Comparison of ENCODE assay signal across 10 cellular contexts in genomic region chr9:125763373-125763772, GRCh38. TPM values are rescaled to one million over a fixed set of nuclear protein-coding genes. Genes with fewer than 3 reads are reported as not detected.
DNase-seq lines count a peak whose midpoint lies in the region; ATAC-seq and TF ChIP-seq lines count a peak whose summit lies in the region.
"Had no signal": no experiment of that assay in that cellular context is flagged by ENCODE, and none has a peak within 500 bp of the region (broad histone marks: within the 10 kb centered on the region; RNA-seq: fewer than 3 reads in every experiment).

No MANE protein-coding gene starts in this region.

- no peak overlapping the region for H2AFZ ChIP-seq in MM.1S (ENCODE audit: low read length)

- DNase-seq in DMS114 treated with DMSO at 0.1 percent for 48 hours (lab: John Stamatoyannopoulos, UW; ENCODE audit: unreplicated experiment) (peak; percentile 39), NCI-H1417 (lab: John Stamatoyannopoulos, UW) (peak; percentile 90 to 100 (median 95)), fibroblast of the conjunctiva (ENCODE audit: low read depth) (peak; percentile 35), MM.1S (no peak)
- DNase-seq: pancreas had no signal

- H3K79me2 ChIP-seq in MM.1S (ENCODE audit: low read length) = 0 out of 2 replicates have a peak, but pooled peaks cover 3% of the 10 kb centered on the region

- no peak overlapping the region for H3K27ac Mint-ChIP-seq in stimulated activated memory B cell treated with anti-CD40 and anti-IgM and Interleukin-4, amounts not matched to agents 10 μg/mL and 1 μg/mL and 100 μg/mL, for 72 hours

- no peaks in the 10 kb centered on the region for H3K9me2 ChIP-seq in MM.1S (replicated peaks; ENCODE audit: insufficient read depth, low read length)

- no peak for ATAC-seq in stimulated activated memory B cell treated with anti-CD40 and anti-IgM and Interleukin-4, amounts not matched to agents 10 μg/mL and 1 μg/mL and 100 μg/mL, for 72 hours
- no peak for ATAC-seq in activated CD4-positive, CD25-positive, alpha-beta regulatory T cell treated with anti-CD3 and anti-CD28 coated beads, Interleukin-2, amount 50 U/mL, for 24 hours
- ATAC-seq in HG02588 (IDR thresholded peaks at IDR 0.05; ENCODE audit: unreplicated experiment) = no peak

- no peaks in the 10 kb centered on the region for H3K27me3 Mint-ChIP-seq in stimulated activated memory B cell treated with anti-CD40 and anti-IgM and Interleukin-4, amounts not matched to agents 10 μg/mL and 1 μg/mL and 100 μg/mL, for 72 hours

- H3K36me3 ChIP-seq in MM.1S (replicated peaks; ENCODE audit: insufficient read depth, low read length) = no peaks in the 10 kb centered on the region
- H3K36me3 ChIP-seq: BLaER1 treated with 17β-estradiol and CSF1 and Interleukin-3, amounts not matched to agents 10 nM and 100 nM; pancreas had no signal

- no peaks in the 10 kb centered on the region for H3K27me3 ChIP-seq in MM.1S (replicated peaks; ENCODE audit: insufficient read depth, low read length)
- H3K27me3 ChIP-seq: BLaER1 treated with 17β-estradiol and CSF1 and Interleukin-3, amounts not matched to agents 10 nM and 100 nM; pancreas had no signal

- H3K9ac ChIP-seq in MM.1S (ENCODE audit: low read length) = no peak overlapping the region
- H3K9ac ChIP-seq: BLaER1 treated with 17β-estradiol and CSF1 and Interleukin-3, amounts not matched to agents 10 nM and 100 nM had no signal

- H3K9me3 ChIP-seq in MM.1S (replicated peaks; ENCODE audit: insufficient read depth, low read length) = no peaks in the 10 kb centered on the region
- H3K9me3 ChIP-seq: BLaER1 treated with 17β-estradiol and CSF1 and Interleukin-3, amounts not matched to agents 10 nM and 100 nM; pancreas had no signal

- H3K4me2 ChIP-seq in MM.1S (ENCODE audit: low read depth, low read length) = no peak overlapping the region

- TF ChIP-seq CTCF in MM.1S (IDR thresholded peaks at IDR 0.05; ENCODE audit: low read length) = no peak

- peaks cover 22% of the 10 kb centered on the region for H3K4me1 Mint-ChIP-seq in stimulated activated memory B cell treated with anti-CD40 and anti-IgM and Interleukin-4, amounts not matched to agents 10 μg/mL and 1 μg/mL and 100 μg/mL, for 72 hours

- no peaks in the 10 kb centered on the region for H3K36me3 Mint-ChIP-seq in stimulated activated memory B cell treated with anti-CD40 and anti-IgM and Interleukin-4, amounts not matched to agents 10 μg/mL and 1 μg/mL and 100 μg/mL, for 72 hours

- H3K9me3 Mint-ChIP-seq in stimulated activated memory B cell treated with anti-CD40 and anti-IgM and Interleukin-4, amounts not matched to agents 10 μg/mL and 1 μg/mL and 100 μg/mL, for 72 hours = no peaks in the 10 kb centered on the region

- H3K4me3 Mint-ChIP-seq in stimulated activated memory B cell treated with anti-CD40 and anti-IgM and Interleukin-4, amounts not matched to agents 10 μg/mL and 1 μg/mL and 100 μg/mL, for 72 hours = no peak overlapping the region

- H3F3A ChIP-seq in MM.1S (ENCODE audit: insufficient read depth, low read length) = 0 out of 2 replicates have a peak, but pooled peaks cover 3% of the 10 kb centered on the region

- no peak overlapping the region for H3K4me3 ChIP-seq in MM.1S (ENCODE audit: low read length)
- H3K4me3 ChIP-seq: BLaER1 treated with 17β-estradiol and CSF1 and Interleukin-3, amounts not matched to agents 10 nM and 100 nM; pancreas had no signal

- no peak overlapping the region for H3K27ac ChIP-seq in MM.1S (ENCODE audit: low read length)
- H3K27ac ChIP-seq: BLaER1 treated with 17β-estradiol and CSF1 and Interleukin-3, amounts not matched to agents 10 nM and 100 nM had no signal

- 0 out of 2 replicates have a peak, but pooled peaks cover 6% of the 10 kb centered on the region for H4K20me1 ChIP-seq in MM.1S (ENCODE audit: insufficient read depth, low read length)
- H4K20me1 ChIP-seq: BLaER1 treated with 17β-estradiol and CSF1 and Interleukin-3, amounts not matched to agents 10 nM and 100 nM had no signal

- H3K4me1 ChIP-seq in MM.1S (ENCODE audit: low read length) = peaks cover 15% of the 10 kb centered on the region

TF ChIP-seq in PFSK-1, 5 proteins besides CTCF, POLR2A, EP300 and RAD21:
- TF ChIP-seq POLR2AphosphoS5 (IDR thresholded peaks at IDR 0.05; ENCODE audit: low read depth, low read length) = no peak
- peak; percentile 30 for TF ChIP-seq FOXP2 (optimal IDR thresholded peaks at IDR 0.05; ENCODE audit: borderline replicate concordance, extremely low read depth, extremely low read length, insufficient read depth)
- no peak for TF ChIP-seq REST (IDR thresholded peaks at IDR 0.05; ENCODE audit: insufficient read depth in 1 of 2, low read depth in 2 of 2, low read length in 2 of 2)
- no peak for TF ChIP-seq TAF1 (IDR thresholded peaks at IDR 0.05; ENCODE audit: borderline replicate concordance, insufficient read depth, low read length)
- TF ChIP-seq SIN3A (IDR thresholded peaks at IDR 0.05; ENCODE audit: borderline replicate concordance, insufficient read depth, low read length) = peak; percentile 42; the same call in 1 of the 2 replicates

RNA-seq across cellular contexts. Expression of gene PBX3, which starts 16.2 kb away (rescaled TPM):
- polyA plus RNA-seq in PFSK-1 (2012; ENCODE audit: insufficient read length, low read depth) = 73.2 TPM

RNA-seq across cellular contexts. Expression of gene MAPKAP1, which starts 56.4 kb away (rescaled TPM):
- polyA plus RNA-seq in PFSK-1 (2012; ENCODE audit: insufficient read length, low read depth) = 66.8 TPM
